Comparison of ENCODE assay signal across 8 cellular contexts in genomic region chr12:42325776-42326465, GRCh38. TPM values are rescaled to one million over a fixed set of nuclear protein-coding genes. Genes with fewer than 3 reads are reported as not detected.
DNase-seq lines count a peak whose midpoint lies in the region; ATAC-seq and TF ChIP-seq lines count a peak whose summit lies in the region.

PPHLN1 (plus strand) TSS chr12:42326167; CDS start chr12:42335903, 9,736 bp downstream.
ZCRB1 (minus strand) TSS chr12:42326094; CDS start chr12:42324102, 1,992 bp downstream.

- H3K9ac ChIP-seq in endocrine pancreas (ENCODE audit: control insufficient read depth, insufficient read depth, low read length): peak within 1 kb of the TSS; percentile 99

- no peaks in the 10 kb centered on the region for H3K36me3 ChIP-seq in endocrine pancreas (ENCODE audit: control insufficient read depth, insufficient read depth, low read length)

- peak; percentile 95 for ATAC-seq in GM19463 (IDR thresholded peaks at IDR 0.05; ENCODE audit: unreplicated experiment)

- TF ChIP-seq CTCF in HL-60 (IDR thresholded peaks at IDR 0.05; ENCODE audit: insufficient read depth, low read length): no peak

- H3K27me3 ChIP-seq in HL-60 (ENCODE audit: insufficient read depth, poor library complexity, severe bottlenecking): no peaks in the 10 kb centered on the region
- H3K27me3 ChIP-seq in endocrine pancreas (ENCODE audit: control insufficient read depth, insufficient read depth, low read length): no peaks in the 10 kb centered on the region

- H3K4me3 ChIP-seq in HL-60 (replicated peaks; ENCODE audit: insufficient read depth, low read length): peak within 1 kb of the TSS; percentile 86
- peak within 1 kb of the TSS; percentile 97 for H3K4me3 ChIP-seq in endocrine pancreas (ENCODE audit: control insufficient read depth, insufficient read depth, low read length)

- H3K4me1 ChIP-seq in endocrine pancreas (ENCODE audit: control insufficient read depth, insufficient read depth, low read length): peaks cover 25% of the 10 kb centered on the region

- H3K9me3 ChIP-seq in endocrine pancreas (ENCODE audit: control insufficient read depth, low read length): no peaks in the 10 kb centered on the region

- H3K27ac ChIP-seq in HL-60 (replicated peaks): peak within 1 kb of the TSS; percentile 82

- peak; percentile 59 for DNase-seq in CMK (ENCODE audit: low read depth)
- DNase-seq in HL-60 (ENCODE audit: low read depth in 1 of 2, low spot score in 1 of 2): peak; percentile 58 to 83
- peak; percentile 83 for DNase-seq in NOMO-1 treated with DMSO at 0.1 percent for 48 hours (lab: John Stamatoyannopoulos, UW; ENCODE audit: unreplicated experiment)
- peak; percentile 61 to 74 (median 72) for DNase-seq in activated CD8-positive, alpha-beta memory T cell treated with anti-CD3 and anti-CD28 coated beads for 48 hours (ENCODE audit: low read depth in 2 of 3, low spot score in 2 of 3)
- DNase-seq in mesenteric fat pad (ENCODE audit: low spot score): peak; percentile 92
- peak; percentile 58 for DNase-seq in stimulated activated CD8-positive, alpha-beta memory T cell treated with anti-CD3 and anti-CD28 coated beads, Interleukin-15, amount 100 ng/mL, for 24 hours (ENCODE audit: low read depth)

RNA-seq across cellular contexts. Expression of gene PPHLN1, which starts in this region (rescaled TPM):
- total RNA-seq in mesenteric fat pad: 39.6 TPM

RNA-seq across cellular contexts. Expression of gene ZCRB1, which starts in this region (rescaled TPM):
- 43.5 TPM for total RNA-seq in mesenteric fat pad

Comparison
In these comparisons a context has a peak if more than half of its experiments do, and no peak if none do; other contexts are left out.
1. Peak in every context shown above with its lines: DNase-seq, ATAC-seq, H3K4me3 ChIP-seq and H3K27ac ChIP-seq.